Comparison of ENCODE assay signal across 19 cellular contexts in the genomic region with DNA sequence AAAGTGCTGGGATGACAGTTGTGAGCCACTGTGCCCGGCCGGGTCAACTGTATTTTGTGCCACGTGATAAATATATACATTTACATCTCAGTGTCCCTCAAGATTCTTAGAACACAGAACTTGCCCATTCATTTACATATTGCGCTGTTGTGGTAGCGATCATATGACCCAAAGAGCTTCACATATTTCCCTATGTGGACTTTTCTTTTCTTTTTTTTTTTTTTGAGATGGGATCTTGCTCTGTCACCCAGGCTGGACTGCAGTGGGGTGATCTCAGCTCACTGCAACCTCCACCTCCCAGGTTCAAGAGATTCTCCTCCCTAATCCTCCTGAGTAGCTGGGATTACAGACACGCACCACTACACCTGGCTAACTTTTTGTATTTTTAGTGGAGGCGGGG.
DNase-seq lines count a peak whose midpoint lies in the region; ATAC-seq, FAIRE-seq and TF ChIP-seq lines count a peak whose summit lies in the region.
"Had no signal": no experiment of that assay in that cellular context is flagged by ENCODE, and none has a peak within 500 bp of the region (broad histone marks: within the 10 kb centered on the region; RNA-seq: fewer than 3 reads in every experiment).

No MANE protein-coding gene starts in this region.

- H3K36me3 ChIP-seq in right atrium auricular region (no peaks in the 10 kb centered on the region), K562 (ENCODE audit: control insufficient read depth, insufficient read depth, low read length) (no peaks in the 10 kb centered on the region), neutrophil (no peaks in the 10 kb centered on the region), upper lobe of right lung (no peaks in the 10 kb centered on the region), Caco-2 (ENCODE audit: control insufficient read depth, insufficient read depth, low read length) (no peaks in the 10 kb centered on the region)
- H3K36me3 ChIP-seq: SJCRH30 had no signal

- H3K4me3 ChIP-seq in right atrium auricular region (no peak overlapping the region), K562 (peak overlapping the region; percentile 27), neutrophil (ENCODE audit: low read depth in 1 of 2, low read length in 1 of 2) (peak overlapping the region; percentile 47 to 58), upper lobe of right lung (no peak overlapping the region), Caco-2 (ENCODE audit: low read depth, low read length) (no peak overlapping the region)
- H3K4me3 ChIP-seq: PC-9, SJCRH30 had no signal

- no peaks in the 10 kb centered on the region for H3K27me3 Mint-ChIP-seq in activated T-cell treated with anti-CD3 and anti-CD28 coated beads, Interleukin-2, amount 50 U/mL, for 24 hours
- H3K27me3 Mint-ChIP-seq in Caco-2 (ENCODE audit: insufficient read depth, unreplicated experiment) = no peaks in the 10 kb centered on the region

- H3K4me1 ChIP-seq in right atrium auricular region (no peaks in the 10 kb centered on the region), K562 (replicated peaks in 1 of 2; ENCODE audit: control insufficient read depth in 2 of 2, insufficient read depth in 2 of 2, low read length in 2 of 2) (peaks cover 11 to 14% of the 10 kb centered on the region in 2 experiments; a peak in 3 of 5 replicates), neutrophil (ENCODE audit: control insufficient read depth in 1 of 2, insufficient read depth in 1 of 2, low read depth in 1 of 2, low read length in 1 of 2) (peaks cover 33 to 45% of the 10 kb centered on the region in 2 experiments), upper lobe of right lung (peaks cover 4% of the 10 kb centered on the region), Caco-2 (peaks cover 8% of the 10 kb centered on the region; the same call in 1 of the 2 replicates)
- H3K4me1 ChIP-seq: SJCRH30 had no signal

- CTCF ChIA-PET in K562 (lab: Yijun Ruan, JAX; ENCODE audit: low intra/inter-chr PET ratio) (no interaction called here), Caco-2 (lab: Charles Lee) (no interaction called here)

- H3K9me3 ChIP-seq in right atrium auricular region (no peaks in the 10 kb centered on the region), K562 (replicated peaks; ENCODE audit: control insufficient read depth, insufficient read depth, low read depth, low read length) (peaks cover 6% of the 10 kb centered on the region; the same call in 1 of the 2 replicates), neutrophil (no peaks in the 10 kb centered on the region), upper lobe of right lung (no peaks in the 10 kb centered on the region), Caco-2 (no peaks in the 10 kb centered on the region)
- H3K9me3 ChIP-seq: SJCRH30 had no signal

- no peaks in the 10 kb centered on the region for H3K9me1 ChIP-seq in K562 (ENCODE audit: control insufficient read depth, insufficient read depth, low read length)

- FAIRE-seq in K562 (lab: Jason Lieb, UNC) = no peak

- DNase-seq in right atrium auricular region (ENCODE audit: low spot score) (no peak), cardiac septum (ENCODE audit: low spot score) (no peak), K562 (ENCODE audit: extremely low read depth in 1 of 4, low spot score in 3 of 4) (peak in 1 of 4 experiments; percentile 10), upper lobe of right lung (no peak), Caco-2 (no peak)
- DNase-seq in activated T-cell treated with anti-CD3 and anti-CD28 coated beads, Interleukin-2, amount 50 U/mL, for 24 hours = no peak
- DNase-seq: DMS 273 treated with DMSO at 0.1 percent for 48 hours, DND-41, H9, NCI-H1417 treated with DMSO at 0.1 percent for 48 hours, NCI-H187 treated with DMSO at 0.1 percent for 48 hours, NCI-H2227 treated with DMSO at 0.1 percent for 48 hours, NCI-H524, PC-9 had no signal

- TF ChIP-seq POLR2A in K562 (conservative IDR thresholded peaks at IDR 0.05) = no peak

- ATAC-seq in K562 (no peak; the same call in 2 of the 3 replicates), upper lobe of right lung (no peak), GM21619 (IDR thresholded peaks at IDR 0.05; ENCODE audit: unreplicated experiment) (no peak)

- peaks cover 3% of the 10 kb centered on the region for H3K9me3 Mint-ChIP-seq in activated T-cell treated with anti-CD3 and anti-CD28 coated beads, Interleukin-2, amount 50 U/mL, for 24 hours
- no peaks in the 10 kb centered on the region for H3K9me3 Mint-ChIP-seq in Caco-2 (ENCODE audit: unreplicated experiment)
- H3K9me3 Mint-ChIP-seq: H9 had no signal

- H2AFZ ChIP-seq in K562 (ENCODE audit: low read depth, low read length) = no peak overlapping the region
- H2AFZ ChIP-seq: PC-9 had no signal

- WGBS in K562 (ENCODE audit: insufficient coverage, low coverage, missing lambda C conversion rate) = 29% methylated on average over 6 of the region's 7 CpGs

- H3K36me3 Mint-ChIP-seq in activated T-cell treated with anti-CD3 and anti-CD28 coated beads, Interleukin-2, amount 50 U/mL, for 24 hours (ENCODE audit: low read depth) = peaks cover 43% of the 10 kb centered on the region
- H3K36me3 Mint-ChIP-seq in Caco-2 (ENCODE audit: insufficient read depth, unreplicated experiment) = peaks cover 31% of the 10 kb centered on the region

- TF ChIP-seq EP300 in K562 (IDR thresholded peaks at IDR 0.05; ENCODE audit: low read length) = no peak

- peaks cover 9% of the 10 kb centered on the region for H3K79me2 ChIP-seq in K562 (ENCODE audit: control insufficient read depth, insufficient read depth, low read length)

- TF ChIP-seq CTCF in right atrium auricular region (IDR thresholded peaks at IDR 0.05) (no peak), K562 (IDR thresholded peaks at IDR 0.05 in 2 of 3, conservative IDR thresholded peaks at IDR 0.05 in 1 of 3; ENCODE audit: insufficient read depth in 2 of 3, low read depth in 1 of 3, low read length in 3 of 3) (no peak), neutrophil (IDR thresholded peaks at IDR 0.05) (no peak), upper lobe of right lung (IDR thresholded peaks at IDR 0.05) (no peak), Caco-2 (IDR thresholded peaks at IDR 0.05; ENCODE audit: insufficient read depth in 1 of 2, low read depth in 1 of 2, low read length in 1 of 2, severe bottlenecking in 1 of 2, unreplicated experiment in 1 of 2) (no peak)

- H4K20me1 ChIP-seq in K562 (replicated peaks; ENCODE audit: control insufficient read depth, insufficient read depth, low read length) = no peaks in the 10 kb centered on the region

- H3K4me3 Mint-ChIP-seq in activated T-cell treated with anti-CD3 and anti-CD28 coated beads, Interleukin-2, amount 50 U/mL, for 24 hours = no peak overlapping the region
- H3K4me3 Mint-ChIP-seq in Caco-2 (ENCODE audit: unreplicated experiment) = no peak overlapping the region
- H3K4me3 Mint-ChIP-seq: H9 had no signal

- H3K9ac ChIP-seq in K562 (ENCODE audit: insufficient read depth in 1 of 2, low read depth in 2 of 2, low read length in 2 of 2) = peak overlapping the region; percentile 73 to 74; a peak in 3 of 4 replicates

- in situ Hi-C loops in K562 (cut with MboI) = no loop called here

- no peak overlapping the region for H3K27ac Mint-ChIP-seq in activated T-cell treated with anti-CD3 and anti-CD28 coated beads, Interleukin-2, amount 50 U/mL, for 24 hours
- no peak overlapping the region for H3K27ac Mint-ChIP-seq in Caco-2 (ENCODE audit: unreplicated experiment)
- H3K27ac Mint-ChIP-seq: H9 had no signal

- no peaks in the 10 kb centered on the region for H3K4me1 Mint-ChIP-seq in activated T-cell treated with anti-CD3 and anti-CD28 coated beads, Interleukin-2, amount 50 U/mL, for 24 hours (ENCODE audit: low read depth)
- H3K4me1 Mint-ChIP-seq in Caco-2 (ENCODE audit: low read depth, unreplicated experiment) = peaks cover 17% of the 10 kb centered on the region

- H3K27ac ChIP-seq in right atrium auricular region = peak overlapping the region; percentile 74 to 75
- peak overlapping the region; percentile 89 for H3K27ac ChIP-seq in K562 (ENCODE audit: extremely low read depth, low read depth, low read length)
- peak overlapping the region; percentile 95 for H3K27ac ChIP-seq in neutrophil
- H3K27ac ChIP-seq in upper lobe of right lung = peak overlapping the region; percentile 78
- H3K27ac ChIP-seq: C4-2B, PC-9, RWPE1, SJCRH30 had no signal

- H3K27me3 ChIP-seq in right atrium auricular region = no peaks in the 10 kb centered on the region
- H3K27me3 ChIP-seq in K562 (ENCODE audit: control insufficient read depth in 2 of 2, insufficient read depth in 2 of 2, low read length in 2 of 2) = no peaks in the 10 kb centered on the region
- no peaks in the 10 kb centered on the region for H3K27me3 ChIP-seq in neutrophil
- H3K27me3 ChIP-seq in upper lobe of right lung = no peaks in the 10 kb centered on the region
- no peaks in the 10 kb centered on the region for H3K27me3 ChIP-seq in Caco-2 (replicated peaks; ENCODE audit: control insufficient read depth, insufficient read depth, low read length)
- H3K27me3 ChIP-seq: SJCRH30 had no signal

- POLR2A ChIA-PET in K562 (lab: Yijun Ruan, JAX) (no interaction called here), Caco-2 (lab: Charles Lee) (no interaction called here)

- intact Hi-C loops in cardiac septum (cut with DNase I) = loop anchor here (2.0 to 10.0 kb wide), 2 partner anchors 23 to 925 kb away; a partner anchor contains a TSS
- intact Hi-C loops in K562 (cut with micrococcal nuclease) = no loop called here
- intact Hi-C loops in upper lobe of right lung (cut with DNase I) = no loop called here
- intact Hi-C loops in Caco-2 (cut with micrococcal nuclease; ENCODE audit: unreplicated experiment) = loop anchor here (5.0 kb wide), 1 partner anchor 177 kb away; no protein-coding TSS in a partner anchor

- BruUV-seq in K562 (replicated peaks; lab: Mats Ljungman, UMichigan) (no TSS peak), Caco-2 (replicated peaks; lab: Mats Ljungman, UMichigan) (no TSS peak)

- H3K4me2 ChIP-seq in K562 (ENCODE audit: insufficient read depth, low read length) = peak overlapping the region; percentile 69

- TF ChIP-seq RAD21 in K562 (CRISPR knock-in tag; conservative IDR thresholded peaks at IDR 0.05 in 1 of 2, IDR thresholded peaks at IDR 0.05 in 1 of 2) = no peak

TF ChIP-seq in K562, 482 proteins besides CTCF, POLR2A, EP300 and RAD21 (continues in another document):
- TF ChIP-seq FOXK2 (conservative IDR thresholded peaks at IDR 0.05 in 1 of 2, IDR thresholded peaks at IDR 0.05 in 1 of 2; ENCODE audit: low read depth in 2 of 2) (peak in 1 of 2 experiments; percentile 37; a peak in 2 of 4 replicates), PHB (CRISPR knock-in tag; IDR thresholded peaks at IDR 0.05) (no peak), SIN3B (IDR thresholded peaks at IDR 0.05; ENCODE audit: low read depth) (no peak), ELF1 (tag; IDR thresholded peaks at IDR 0.05) (no peak), ZFP30 (CRISPR knock-in tag; IDR thresholded peaks at IDR 0.05; ENCODE audit: borderline replicate concordance) (no peak), NFYB (IDR thresholded peaks at IDR 0.05; ENCODE audit: extremely low read depth, insufficient read length) (no peak), SAFB2 (IDR thresholded peaks at IDR 0.05; ENCODE audit: borderline replicate concordance, low read depth, low read length, severe bottlenecking) (no peak), ARHGAP35 (IDR thresholded peaks at IDR 0.05; ENCODE audit: partially characterized antibody) (no peak)

Comparison
In these comparisons a context has a peak if more than half of its experiments do, and no peak if none do; other contexts are left out.
1. H3K4me3 ChIP-seq: peak in K562 (single experiment) and neutrophil (2 of 2); none in right atrium auricular region (0 of 2), upper lobe of right lung (single experiment) and Caco-2 (single experiment).
2. intact Hi-C loops: an anchor here in cardiac septum (2.0 to 10.0 kb wide) and Caco-2 (5.0 kb wide); none called in K562 and upper lobe of right lung.
3. Peak in every context shown above with its lines, with median percentiles within 50 percentile points of each other: H3K27ac ChIP-seq.